Comparison of ENCODE assay signal across 22 cellular contexts in the genomic region with DNA sequence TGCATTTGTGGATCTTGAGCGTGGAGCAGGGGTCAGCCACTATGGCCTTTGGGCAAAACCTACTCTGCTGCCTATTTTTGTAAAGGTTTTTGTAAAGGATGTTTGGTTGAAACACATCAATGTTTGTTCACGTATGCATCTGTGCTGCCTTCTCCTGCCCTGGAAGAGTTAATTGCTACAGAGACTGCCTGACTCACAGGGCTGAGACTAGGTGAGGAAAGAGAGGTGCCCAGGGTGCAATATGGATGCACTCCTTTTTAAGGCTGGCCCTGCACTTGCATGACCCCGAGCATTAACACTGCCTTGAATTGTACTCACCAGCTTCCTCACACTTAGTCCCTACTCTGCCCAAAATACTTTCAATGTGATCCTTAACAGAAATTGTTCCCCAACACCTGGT. TPM values are rescaled to one million over a fixed set of nuclear protein-coding genes. Genes with fewer than 3 reads are reported as not detected.
A peak's percentile ranks its signal among the peaks of the same experiment; 100 is the strongest.
DNase-seq lines count a peak whose midpoint lies in the region; ATAC-seq, FAIRE-seq and TF ChIP-seq lines count a peak whose summit lies in the region.
"Had no signal": no experiment of that assay in that cellular context is flagged by ENCODE, and none has a peak within 500 bp of the region (broad histone marks: within the 10 kb centered on the region; RNA-seq: fewer than 3 reads in every experiment).

No MANE protein-coding gene starts in this region.

- ATAC-seq in HepG2: peak; percentile 75
- ATAC-seq in right lobe of liver: no peak
- peak; percentile 82 for ATAC-seq in esophagus mucosa
- no peak for ATAC-seq in GM21825 (IDR thresholded peaks at IDR 0.05; ENCODE audit: unreplicated experiment)
- ATAC-seq: HCT116 had no signal

- BruUV-seq in HepG2 (replicated peaks; lab: Mats Ljungman, UMichigan): no TSS peak

- no peak overlapping the region for H3K4me3 Mint-ChIP-seq in nephron progenitor cell
- H3K4me3 Mint-ChIP-seq: CD14-positive monocyte; CD4-positive, alpha-beta memory T cell; HFFc6 had no signal

- H3K27me3 Mint-ChIP-seq in nephron progenitor cell (ENCODE audit: low read depth, poor library complexity): peaks cover 9% of the 10 kb centered on the region

- no peak overlapping the region for H2AFZ ChIP-seq in HepG2 (ENCODE audit: low read length)

- FAIRE-seq in HepG2 (lab: Jason Lieb, UNC): no peak
- FAIRE-seq: GM12892, GM18507, H54 had no signal

- H3K9me3 ChIP-seq in HepG2 (ENCODE audit: low read length) (no peaks in the 10 kb centered on the region), right lobe of liver (no peaks in the 10 kb centered on the region)

- peaks cover 5% of the 10 kb centered on the region for H3K4me1 Mint-ChIP-seq in nephron progenitor cell
- H3K4me1 Mint-ChIP-seq: CD4-positive, alpha-beta memory T cell had no signal

- H3K9me3 Mint-ChIP-seq in nephron progenitor cell: peaks cover 30% of the 10 kb centered on the region

- no peaks in the 10 kb centered on the region for H3K36me3 Mint-ChIP-seq in nephron progenitor cell (ENCODE audit: low read depth)
- H3K36me3 Mint-ChIP-seq: CD14-positive monocyte had no signal

- TF ChIP-seq EP300 in HepG2 (IDR thresholded peaks at IDR 0.05; ENCODE audit: low read depth in 2 of 2, low read length in 2 of 2): no peak
- no peak for TF ChIP-seq EP300 in HepG2 (CRISPR knock-in tag; IDR thresholded peaks at IDR 0.05; ENCODE audit: borderline replicate concordance)

- H3K4me1 ChIP-seq in HepG2 (ENCODE audit: insufficient read depth, low read length): peaks cover 9% of the 10 kb centered on the region
- H3K4me1 ChIP-seq in right lobe of liver: no peaks in the 10 kb centered on the region
- H3K4me1 ChIP-seq: BLaER1 had no signal

- CTCF ChIA-PET in HepG2 (lab: Yijun Ruan, JAX; ENCODE audit: low intra/inter-chr PET ratio, low total read pairs): no interaction called here

- no peaks in the 10 kb centered on the region for H3K79me2 ChIP-seq in HepG2 (ENCODE audit: insufficient read depth, low read length)

- no peaks in the 10 kb centered on the region for H3K36me3 ChIP-seq in HepG2 (replicated peaks in 1 of 2; ENCODE audit: control insufficient read depth in 1 of 2, insufficient read depth in 2 of 2, low read length in 2 of 2)
- no peaks in the 10 kb centered on the region for H3K36me3 ChIP-seq in right lobe of liver
- H3K36me3 ChIP-seq: BLaER1 had no signal

- H3K4me3 ChIP-seq in HepG2 (replicated peaks in 1 of 3; ENCODE audit: insufficient read depth in 1 of 3, low read depth in 2 of 3, low read length in 3 of 3): no peak overlapping the region
- no peak overlapping the region for H3K4me3 ChIP-seq in right lobe of liver
- H3K4me3 ChIP-seq: BLaER1 had no signal

- no peak for TF ChIP-seq CTCF in HepG2 (CRISPR knock-in tag; IDR thresholded peaks at IDR 0.05)
- TF ChIP-seq CTCF in right lobe of liver (IDR thresholded peaks at IDR 0.05): no peak
- no peak for TF ChIP-seq CTCF in nephron progenitor cell (IDR thresholded peaks at IDR 0.05)

- no peaks in the 10 kb centered on the region for H4K20me1 ChIP-seq in HepG2 (ENCODE audit: insufficient read depth, low read length)
- H4K20me1 ChIP-seq: BLaER1 had no signal

- in situ Hi-C loops in HepG2 (cut with HindIII; ENCODE audit: extremely low pct_ligation_motif_present, low pct_unique_long_range_greater_than_20kb): no loop called here

- H3K27ac ChIP-seq in HepG2 (ENCODE audit: extremely low read length, insufficient read depth, low read length) (no peak overlapping the region), right lobe of liver (no peak overlapping the region)
- H3K27ac ChIP-seq: BLaER1, HL-60 had no signal

- H3K9ac ChIP-seq in HepG2 (ENCODE audit: insufficient read depth, low read depth, low read length): no peak overlapping the region
- H3K9ac ChIP-seq: BLaER1 had no signal

- H3K4me2 ChIP-seq in HepG2 (ENCODE audit: low read depth, low read length): peak overlapping the region; percentile 60
- H3K4me2 ChIP-seq: BLaER1 had no signal

- DNase-seq in HepG2 (ENCODE audit: low spot score): no peak
- DNase-seq in right lobe of liver: no peak
- DNase-seq in nephron progenitor cell: no peak
- no peak for DNase-seq in activated gamma-delta T cell treated with Interleukin-2 at 50 U/mL for 16 hours
- no peak for DNase-seq in GM19240 (ENCODE audit: insufficient read length, low spot score)
- DNase-seq in stimulated activated CD4-positive, alpha-beta T cell treated with anti-CD3 and anti-CD28 coated beads, Interleukin-15, amount 100 ng/mL, for 24 hours: no peak
- DNase-seq: 8988T; CD4-positive, alpha-beta memory T cell; DMS153; DMS79; GDM1; HFFc6; IMR-90 had no signal

- 10% methylated on average over 3 of the region's 3 CpGs for WGBS in HepG2 (ENCODE audit: low lambda C conversion rate)
- 63% methylated on average over 3 of the region's 3 CpGs for WGBS in right lobe of liver (ENCODE audit: insufficient coverage, low coverage, low lambda C conversion rate, missing lambda C conversion rate)

- peak overlapping the region; percentile 44 for H3K27ac Mint-ChIP-seq in nephron progenitor cell
- H3K27ac Mint-ChIP-seq: CD14-positive monocyte; CD4-positive, alpha-beta memory T cell; HFFc6 had no signal

- TF ChIP-seq POLR2A in HepG2 (IDR thresholded peaks at IDR 0.05; ENCODE audit: insufficient read depth in 1 of 2, low read depth in 2 of 2, low read length in 2 of 2) (no peak), right lobe of liver (IDR thresholded peaks at IDR 0.05) (no peak)

- H3K27me3 ChIP-seq in HepG2 (ENCODE audit: control insufficient read depth in 1 of 2, insufficient read depth in 2 of 2, low read length in 2 of 2): peaks cover 0 to 8% of the 10 kb centered on the region in 2 experiments; a peak in 3 of 5 replicates
- no peaks in the 10 kb centered on the region for H3K27me3 ChIP-seq in right lobe of liver
- H3K27me3 ChIP-seq: BLaER1 had no signal

- POLR2A ChIA-PET in HepG2 (lab: Yijun Ruan, JAX): no interaction called here

- TF ChIP-seq RAD21 in HepG2 (CRISPR knock-in tag; IDR thresholded peaks at IDR 0.05): no peak

- intact Hi-C loops in HepG2 (cut with micrococcal nuclease; ENCODE audit: unreplicated experiment) (no loop called here), right lobe of liver (cut with DNase I) (no loop called here)

TF ChIP-seq in HepG2, 621 proteins besides CTCF, POLR2A, EP300 and RAD21:
- TF ChIP-seq ZNF468 (CRISPR knock-in tag; IDR thresholded peaks at IDR 0.05) (0 out of 2 replicates have a peak, but pooled peaks have one; percentile 31), RBM39 (IDR thresholded peaks at IDR 0.05; ENCODE audit: low read depth, low read length, poor library complexity, severe bottlenecking) (no peak), ZNF652 (CRISPR knock-in tag; IDR thresholded peaks at IDR 0.05; ENCODE audit: borderline replicate concordance, low read depth) (peak; percentile 83), ZNF33B (CRISPR knock-in tag; IDR thresholded peaks at IDR 0.05) (no peak), NCOA2 (CRISPR knock-in tag; IDR thresholded peaks at IDR 0.05) (no peak), FOXJ3 (CRISPR knock-in tag; IDR thresholded peaks at IDR 0.05; ENCODE audit: borderline replicate concordance) (no peak), NFE2L1 (CRISPR knock-in tag; IDR thresholded peaks at IDR 0.05; ENCODE audit: borderline replicate concordance) (no peak)

RNA-seq across cellular contexts. Expression of a gene that starts 20.9 kb away (rescaled TPM):
- 67.7 and 105 TPM in 2 replicates for total RNA-seq in HepG2 (2016; rRNA removed; fragmentation: Illumina TruSeq; extraction: Trizol)
- total RNA-seq in HepG2 (2016; cell fraction: cytosol; rRNA removed; fragmentation: Illumina TruSeq; extraction: Trizol; ENCODE audit: low read depth): 13.0 and 13.4 TPM in 2 replicates
- total RNA-seq in HepG2 (2016; cell fraction: insoluble cytoplasmic fraction; rRNA removed; fragmentation: Illumina TruSeq; extraction: Trizol): 64.2 and 94.5 TPM in 2 replicates
- total RNA-seq in HepG2 (2016; cell fraction: membrane; rRNA removed; fragmentation: Illumina TruSeq; extraction: Trizol): 33.7 and 41.5 TPM in 2 replicates
- 43.1 and 45.4 TPM in 2 replicates for total RNA-seq in HepG2 (2016; cell fraction: nucleus; rRNA removed; fragmentation: Illumina TruSeq; extraction: Trizol)
- polyA plus RNA-seq in HepG2 (2011; rRNA removed): 10.4 and 15.8 TPM in 2 replicates
- 6.9 and 10.2 TPM in 2 replicates for polyA plus RNA-seq in HepG2 (2011; cell fraction: cytosol; rRNA removed)
- 4.5 and 9.2 TPM in 2 replicates for polyA plus RNA-seq in HepG2 (2011; cell fraction: nucleus; rRNA removed)
- polyA plus RNA-seq in HepG2 (2012): 32.6 and 38.7 TPM in 2 replicates
- polyA plus RNA-seq in HepG2 (2016; cell fraction: cytosol; fragmentation: Illumina TruSeq; extraction: Trizol; ENCODE audit: low read depth): 7.8 and 8.1 TPM in 2 replicates
- 74.3 and 76.8 TPM in 2 replicates for polyA plus RNA-seq in HepG2 (2016; cell fraction: insoluble cytoplasmic fraction; fragmentation: Illumina TruSeq; extraction: Trizol; ENCODE audit: low read depth)
- polyA plus RNA-seq in HepG2 (2016; cell fraction: membrane; fragmentation: Illumina TruSeq; extraction: Trizol; ENCODE audit: low read depth): 14.5 and 16.2 TPM in 2 replicates
- 23.2 and 29.2 TPM in 2 replicates for polyA plus RNA-seq in HepG2 (2016; cell fraction: nucleus; fragmentation: Illumina TruSeq; extraction: Trizol; ENCODE audit: insufficient read depth, low read depth)
- 7.5 and 29.2 TPM in 2 replicates for polyA minus RNA-seq in HepG2 (2011; rRNA and poly(A)+ RNA removed; ENCODE audit: low replicate concordance)
- 43.6 and 50.5 TPM in 2 replicates for polyA minus RNA-seq in HepG2 (2011; cell fraction: cytosol; rRNA and poly(A)+ RNA removed)
- 56.3 and 66.5 TPM in 2 replicates for polyA minus RNA-seq in HepG2 (2011; cell fraction: nucleus; rRNA and poly(A)+ RNA removed)
- 100 to 1,000 TPM; 118 to 726 (median 515) TPM for total RNA-seq in right lobe of liver
- total RNA-seq in esophagus mucosa: 418 TPM

Comparison
In these comparisons a context has a peak if more than half of its experiments do, and no peak if none do; other contexts are left out.
1. ATAC-seq: peak in HepG2 (single experiment) and esophagus mucosa (single experiment); none in right lobe of liver (0 of 4) and GM21825 (single experiment).